In the genomic region with DNA sequence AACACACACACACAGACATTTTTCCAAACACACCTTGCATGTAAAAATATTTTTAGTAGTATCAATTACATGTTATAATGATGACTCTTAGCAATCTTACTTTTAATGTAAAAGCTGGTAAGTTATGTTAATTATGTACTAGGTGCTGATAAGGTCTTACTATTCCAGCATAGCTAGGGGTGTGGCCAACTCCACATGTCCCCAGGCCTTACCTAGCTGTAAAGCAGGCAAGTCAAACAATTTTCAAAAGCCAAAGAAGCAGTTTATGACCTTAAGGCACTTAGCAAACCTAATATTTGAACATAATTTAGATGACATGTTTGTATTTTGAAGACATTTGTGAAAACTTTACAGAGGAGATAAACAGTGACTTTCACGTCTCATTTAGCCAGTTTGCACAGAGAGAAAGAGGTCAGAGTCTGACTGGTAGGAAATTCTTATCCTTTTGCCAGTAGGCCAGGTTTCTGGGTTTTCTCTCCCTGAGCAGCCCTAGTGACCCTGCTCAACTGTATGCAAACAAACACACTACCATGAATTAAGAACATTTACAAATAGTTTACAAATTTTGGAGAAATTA, we compare ENCODE assay signal across 23 cellular contexts. TPM values are rescaled to one million over a fixed set of nuclear protein-coding genes. Genes with fewer than 3 reads are reported as not detected.
"Had no signal": no experiment of that assay in that cellular context is flagged by ENCODE, and none has a peak within 500 bp of the region (broad histone marks: within the 10 kb centered on the region; RNA-seq: fewer than 3 reads in every experiment).

No MANE protein-coding gene starts in this region.

- H3K4me3 ChIP-seq: K562, SJSA1, SK-N-MC had no signal

- H3K36me3 ChIP-seq: SJSA1 had no signal

- DNase-seq: Kasumi-1, MV-4-11, NCI-H1048, NCI-H1105, NCI-H1417, NCI-H1436 treated with DMSO at 0.1 percent for 48 hours, NCI-H1694, NCI-H1930, NCI-H2081, NCI-H2107, NCI-H2227 treated with DMSO at 0.1 percent for 48 hours, NCI-H524 treated with DMSO at 0.1 percent for 48 hours, NCI-H69, NCI-H774, Right ventricle myocardium superior, RPMI8226, SIG-M5 had no signal

- ATAC-seq: K562 had no signal

- H3K27me3 ChIP-seq: SJSA1 had no signal

- H3K4me1 ChIP-seq: SJSA1 had no signal

- H3K9me3 ChIP-seq: SJSA1 had no signal

- H3K27ac ChIP-seq: KMS-11, SJSA1, SK-N-MC had no signal

- FAIRE-seq: K562, RCC 7860 had no signal

RNA-seq across cellular contexts. Expression of a gene that starts 26.5 kb away (rescaled TPM):
- total RNA-seq: MCF 10A had no signal
